ENCODE assay signal across 7 cellular contexts in genomic region chr4:81504112-81504511, GRCh38. TPM values are rescaled to one million over a fixed set of nuclear protein-coding genes. Genes with fewer than 3 reads are reported as not detected.
DNase-seq lines count a peak whose midpoint lies in the region; ATAC-seq, FAIRE-seq and TF ChIP-seq lines count a peak whose summit lies in the region.
"Not testable (repeated sequence)": the region's sequence is repeated elsewhere in the genome, so short reads cannot be mapped to it uniquely, and the experiment has no call there.

No MANE protein-coding gene starts in this region.

- not testable (repeated sequence) for H3K36me3 ChIP-seq in Peyer's patch, ascending aorta, esophagus squamous epithelium, lower lobe of right lung, stomach

- not testable (repeated sequence) for H3K36me3 Mint-ChIP-seq in nephron progenitor cell (ENCODE audit: low read depth)

- not testable (repeated sequence) for H3K4me3 ChIP-seq in Peyer's patch, ascending aorta, esophagus squamous epithelium, lower lobe of right lung, stomach

- H3K27ac Mint-ChIP-seq in nephron progenitor cell: peak overlapping the region; percentile 11

- intact Hi-C loops in ascending aorta (cut with DNase I); esophagus squamous epithelium (cut with DNase I); lower lobe of right lung (cut with DNase I); stomach (cut with DNase I; ENCODE audit: low total_unique reads): not testable (repeated sequence)

- TF ChIP-seq EP300 in stomach (IDR thresholded peaks at IDR 0.05): not testable (repeated sequence)

- H3K27me3 ChIP-seq in Peyer's patch; ascending aorta; esophagus squamous epithelium; lower lobe of right lung (ENCODE audit: low read depth); stomach: not testable (repeated sequence)

- not testable (repeated sequence) for H3K4me1 ChIP-seq in Peyer's patch, ascending aorta
- peaks cover 0 to 11% (median 8%) of the 10 kb centered on the region in 3 donors for H3K4me1 ChIP-seq in esophagus squamous epithelium
- H3K4me1 ChIP-seq in lower lobe of right lung: peaks cover 38% of the 10 kb centered on the region
- H3K4me1 ChIP-seq in stomach: peaks cover 0 to 12% (median 0%) of the 10 kb centered on the region in 4 donors

- ATAC-seq in lower lobe of right lung: not testable (repeated sequence)

- H3K4me3 Mint-ChIP-seq in nephron progenitor cell: not testable (repeated sequence)

- H3K4me1 Mint-ChIP-seq in nephron progenitor cell: peaks cover 77% of the 10 kb centered on the region

- FAIRE-seq in GM12891 (lab: Jason Lieb, UNC): peak; percentile 93

- not testable (repeated sequence) for TF ChIP-seq POLR2A in GM12891 (IDR thresholded peaks at IDR 0.05; ENCODE audit: low read depth, low read length); Peyer's patch (IDR thresholded peaks at IDR 0.05); esophagus squamous epithelium (IDR thresholded peaks at IDR 0.05); stomach (IDR thresholded peaks at IDR 0.05)

- H3K27ac ChIP-seq in Peyer's patch: peak overlapping the region; percentile 0 to 68 (median 38)
- peak overlapping the region; percentile 40 to 41 for H3K27ac ChIP-seq in ascending aorta
- peak overlapping the region in 3 of 4 donors; percentile 63 to 83 (median 73) for H3K27ac ChIP-seq in esophagus squamous epithelium
- peak overlapping the region; percentile 82 for H3K27ac ChIP-seq in lower lobe of right lung
- peak overlapping the region in 4 of 5 donors; percentile 5 to 74 (median 63) for H3K27ac ChIP-seq in stomach

- WGBS in esophagus squamous epithelium, 2 donors: 60 to 92% methylated on average over 1 to 2 of the region's 2 CpGs
- 84 to 100% (median 96%) methylated on average over 2 of the region's 2 CpGs for WGBS in stomach, 5 donors

- H3K27me3 Mint-ChIP-seq in nephron progenitor cell (ENCODE audit: low read depth, poor library complexity): not testable (repeated sequence)

- H3K9me3 ChIP-seq in Peyer's patch, ascending aorta, esophagus squamous epithelium, lower lobe of right lung, stomach: not testable (repeated sequence)

- TF ChIP-seq CTCF in Peyer's patch (IDR thresholded peaks at IDR 0.05); ascending aorta (IDR thresholded peaks at IDR 0.05); esophagus squamous epithelium (IDR thresholded peaks at IDR 0.05); lower lobe of right lung (IDR thresholded peaks at IDR 0.05); nephron progenitor cell (IDR thresholded peaks at IDR 0.05); stomach (IDR thresholded peaks at IDR 0.05): not testable (repeated sequence)

- H3K9me3 Mint-ChIP-seq in nephron progenitor cell: not testable (repeated sequence)

- not testable (repeated sequence) for DNase-seq in GM12891 (ENCODE audit: insufficient read length, low spot score); Peyer's patch; ascending aorta (ENCODE audit: low spot score in 2 of 2); esophagus squamous epithelium (lab: John Stamatoyannopoulos, UW); lower lobe of right lung; nephron progenitor cell; stomach

RNA-seq across cellular contexts. Expression of gene RASGEF1B, which starts 32.4 kb away (rescaled TPM):
- polyA plus RNA-seq in GM12891 (2012; ENCODE audit: low read depth, missing spikeins): 0.05 TPM
- 10 to 100 TPM; 15.4 to 45.4 (median 28.0) TPM for total RNA-seq in Peyer's patch
- 8.4 TPM for total RNA-seq in ascending aorta
- 10 to 100 TPM in 3 of 4 donors, 1 to 10 TPM in 1; 9.1 to 18.9 (median 13.9) TPM for total RNA-seq in esophagus squamous epithelium
- total RNA-seq in lower lobe of right lung: 63.0 TPM
- total RNA-seq in stomach: 10 to 100 TPM in 2 of 5 donors, 1 to 10 TPM in 3; 7.1 to 56.8 (median 9.6) TPM
- 10 to 100 TPM in 1 of 3 donors, 1 to 10 TPM in 2; 5.4 to 11.6 (median 6.8) TPM for polyA plus RNA-seq in stomach
